In the genomic region with DNA sequence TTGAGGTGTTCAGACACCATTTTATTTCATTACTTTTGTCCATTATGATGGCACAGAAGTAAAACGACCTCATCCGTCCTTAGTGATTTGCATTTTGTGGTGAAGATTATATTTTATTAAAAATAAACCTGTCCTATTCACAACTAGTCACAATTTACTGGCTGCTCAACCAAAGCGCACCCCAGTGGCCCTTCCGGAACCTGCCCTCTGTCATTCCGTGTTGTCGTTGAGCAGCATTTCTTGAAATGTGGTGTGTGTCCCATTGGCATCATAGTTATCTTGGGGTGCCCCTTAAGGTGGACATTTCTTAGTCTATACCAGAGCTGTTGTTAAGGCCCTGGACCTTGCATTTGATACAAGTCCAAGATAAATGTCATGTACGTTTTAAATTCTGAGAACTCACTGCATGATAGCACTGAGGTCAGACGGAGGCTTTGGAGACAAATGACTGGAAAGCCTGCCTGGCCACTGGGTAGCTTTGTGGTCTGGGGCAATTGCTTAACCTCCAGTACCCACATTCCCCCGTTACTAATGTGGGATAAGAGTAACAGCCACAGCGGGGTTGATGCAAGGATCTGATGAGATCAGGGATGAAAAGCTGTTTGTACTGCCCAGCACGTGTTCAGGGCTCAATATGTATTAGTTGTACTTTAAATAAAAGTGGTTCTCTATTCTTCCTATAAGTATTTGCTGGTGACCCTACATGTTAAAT, we compare ENCODE assay signal across 1 cellular context.
A peak's percentile ranks its signal among the peaks of the same experiment; 100 is the strongest.
TF ChIP-seq lines count a peak whose summit lies in the region.

No MANE protein-coding gene starts in this region.

TF ChIP-seq in IMR-90, 13 proteins besides CTCF, POLR2A, EP300 and RAD21 (continued from another document):
- TF ChIP-seq FOS (IDR thresholded peaks at IDR 0.05; ENCODE audit: low read depth, low read length) (no peak), RFX5 (IDR thresholded peaks at IDR 0.05; ENCODE audit: low read depth, low read length) (peak; percentile 64; the same call in 1 of the 2 replicates), MAFK (IDR thresholded peaks at IDR 0.05; ENCODE audit: low read depth, low read length) (no peak), BHLHE40 (IDR thresholded peaks at IDR 0.05; ENCODE audit: low read depth, low read length) (0 out of 2 replicates have a peak, but pooled peaks have one; percentile 51)
